Comparison of ENCODE assay signal across 1 cellular context in genomic region chr17:28760561-28760960, GRCh38.
TF ChIP-seq lines count a peak whose summit lies in the region.

No MANE protein-coding gene starts in this region.

TF ChIP-seq in GM23338, 12 proteins besides CTCF, POLR2A, EP300 and RAD21 (continued from another document):
- TF ChIP-seq ZNF462 (CRISPR knock-in tag; IDR thresholded peaks at IDR 0.05): no peak
- no peak for TF ChIP-seq EZH2phosphoT487 (IDR thresholded peaks at IDR 0.05; ENCODE audit: unreplicated experiment)
- no peak for TF ChIP-seq ETS1 (IDR thresholded peaks at IDR 0.05)
- no peak for TF ChIP-seq POLR2AphosphoS5 (IDR thresholded peaks at IDR 0.05; ENCODE audit: low read depth)
- TF ChIP-seq NANOG (IDR thresholded peaks at IDR 0.05; ENCODE audit: borderline replicate concordance): no peak
- no peak for TF ChIP-seq ZNF114 (CRISPR knock-in tag; IDR thresholded peaks at IDR 0.05)
- no peak for TF ChIP-seq EZH2 (IDR thresholded peaks at IDR 0.05; ENCODE audit: low read depth, unreplicated experiment)
- TF ChIP-seq REST (IDR thresholded peaks at IDR 0.05; ENCODE audit: unreplicated experiment): no peak
- no peak for TF ChIP-seq STAT1 (IDR thresholded peaks at IDR 0.05; ENCODE audit: unreplicated experiment)
